Comparison of ENCODE assay signal across 18 cellular contexts in genomic region chr10:35012781-35013180, GRCh38.
DNase-seq lines count a peak whose midpoint lies in the region; ATAC-seq, FAIRE-seq and TF ChIP-seq lines count a peak whose summit lies in the region.
"Had no signal": no experiment of that assay in that cellular context is flagged by ENCODE, and none has a peak within 500 bp of the region (broad histone marks: within the 10 kb centered on the region; RNA-seq: fewer than 3 reads in every experiment).

No MANE protein-coding gene starts in this region.

- no peak overlapping the region for H2AFZ ChIP-seq in H9 (ENCODE audit: low read length)
- no peak overlapping the region for H2AFZ ChIP-seq in H1 (ENCODE audit: low read length)
- H2AFZ ChIP-seq: GM23248, PC-9 had no signal

- H3K4me1 Mint-ChIP-seq in activated CD4-positive, alpha-beta T cell treated with anti-CD3 and anti-CD28 coated beads, Interleukin-2, amount 10 ng/mL, durations not matched to agents 24 days and 14 days, result peaks cover 8% of the 10 kb centered on the region
- H3K4me1 Mint-ChIP-seq in H9, result peaks cover 23 to 24% of the 10 kb centered on the region in 2 experiments

- H3K27me3 Mint-ChIP-seq in activated CD4-positive, alpha-beta T cell treated with anti-CD3 and anti-CD28 coated beads, Interleukin-2, amount 10 ng/mL, durations not matched to agents 24 days and 14 days, result no peaks in the 10 kb centered on the region
- no peaks in the 10 kb centered on the region for H3K27me3 Mint-ChIP-seq in H9 (ENCODE audit: low read depth)

- H3K27ac ChIP-seq in H9 (ENCODE audit: insufficient read length, low read depth, low read length), result no peak overlapping the region
- no peak overlapping the region for H3K27ac ChIP-seq in H1 (ENCODE audit: low read depth, low read length)
- H3K27ac ChIP-seq in pancreas, result no peak overlapping the region
- H3K27ac ChIP-seq: C4-2B, GM23248, PC-9 had no signal

- H2BK120ac ChIP-seq in H9 (ENCODE audit: low read depth, low read length, poor library complexity, severe bottlenecking) (no peak overlapping the region), H1 (replicated peaks; ENCODE audit: low read depth, low read length) (no peak overlapping the region)

- intact Hi-C loops in activated CD4-positive, alpha-beta T cell treated with anti-CD3 and anti-CD28 coated beads, Interleukin-2, amount 10 ng/mL, durations not matched to agents 24 days and 14 days (cut with micrococcal nuclease), result no loop called here
- intact Hi-C loops in mucosa of descending colon (cut with DNase I, micrococcal nuclease), result no loop called here
- intact Hi-C loops in pancreas (cut with DNase I), result no loop called here

- H2AK5ac ChIP-seq in H9 (ENCODE audit: insufficient read length, low read length), result no peak overlapping the region
- H2AK5ac ChIP-seq in H1 (ENCODE audit: low read depth, low read length), result no peak overlapping the region

- no peak for TF ChIP-seq POLR2A in H1 (IDR thresholded peaks at IDR 0.05; ENCODE audit: control extremely low read depth in 1 of 2, low read depth in 2 of 2, low read length in 2 of 2)

- peak; percentile 44 for DNase-seq in activated CD4-positive, alpha-beta T cell treated with anti-CD3 and anti-CD28 coated beads, Interleukin-2, amount 10 ng/mL, durations not matched to agents 24 days and 14 days
- DNase-seq in activated CD4-positive, alpha-beta T cell treated with anti-CD3 and anti-CD28 coated beads for 4 hours, result no peak
- peak; percentile 74 for DNase-seq in H9
- no peak for DNase-seq in H1 (ENCODE audit: low read depth in 1 of 2, low spot score in 2 of 2)
- DNase-seq in iPS-NIHi7 (ENCODE audit: extremely low spot score), result peak; percentile 61
- DNase-seq in mucosa of descending colon, result no peak
- DNase-seq in pancreas, result no peak
- no peak for DNase-seq in NK-92 treated with Interleukin-12 subunit alpha and Interleukin-12 subunit beta, amount 100 ng/mL, for 24 hours (lab: John Stamatoyannopoulos, UW)
- DNase-seq: DMS53, GM23248, MG63, NCI-H1092 treated with DMSO at 0.1 percent for 48 hours, NCI-H1694, PC-9 had no signal

- H3K9me3 ChIP-seq in H9 (ENCODE audit: control insufficient read depth, low read depth, low read length), result no peaks in the 10 kb centered on the region
- no peaks in the 10 kb centered on the region for H3K9me3 ChIP-seq in H1 (ENCODE audit: insufficient read depth in 2 of 2, low read depth in 1 of 2, low read length in 1 of 2)
- H3K9me3 ChIP-seq in mucosa of descending colon, result no peaks in the 10 kb centered on the region
- H3K9me3 ChIP-seq in pancreas, result no peaks in the 10 kb centered on the region
- H3K9me3 ChIP-seq: MG63 had no signal

- H3K27me3 ChIP-seq in H9 (ENCODE audit: insufficient read depth, low read length) (no peaks in the 10 kb centered on the region), H1 (replicated peaks in 1 of 4; ENCODE audit: control insufficient read depth in 3 of 4, extremely low read depth in 1 of 4, insufficient read depth in 3 of 4, low read length in 3 of 4) (no peaks in the 10 kb centered on the region), pancreas (no peaks in the 10 kb centered on the region)
- H3K27me3 ChIP-seq: MG63 had no signal

- TF ChIP-seq EP300 in H1 (IDR thresholded peaks at IDR 0.05; ENCODE audit: borderline replicate concordance in 1 of 2, low read depth in 2 of 2, low read length in 2 of 2), result no peak

- H3K23ac ChIP-seq in H9 (ENCODE audit: insufficient read length, low read depth, low read length), result no peak overlapping the region
- no peak overlapping the region for H3K23ac ChIP-seq in H1 (ENCODE audit: insufficient read length)

- no peak overlapping the region for H4K5ac ChIP-seq in H9 (ENCODE audit: insufficient read length, low read depth, low read length)
- no peak overlapping the region for H4K5ac ChIP-seq in H1 (ENCODE audit: insufficient read length, low read depth, low read length)

- peak overlapping the region; percentile 55 for H3K4me2 ChIP-seq in H9 (ENCODE audit: insufficient read depth, insufficient read length, low read length)
- H3K4me2 ChIP-seq in H1 (ENCODE audit: insufficient read depth in 1 of 2, low read depth in 2 of 2, low read length in 2 of 2), result peak overlapping the region; percentile 43 to 50; a peak in 3 of 4 replicates
- H3K4me2 ChIP-seq: PC-9 had no signal

- H3K4me3 ChIP-seq in H1 (ENCODE audit: extremely low read depth in 1 of 4, insufficient read depth in 2 of 4, low read depth in 3 of 4, low read length in 4 of 4) (peak overlapping the region in 1 of 4 experiments; percentile 36; a peak in 2 of 8 replicates), mucosa of descending colon (no peak overlapping the region), pancreas (no peak overlapping the region)
- H3K4me3 ChIP-seq: GM12878, GM23248, MG63, PC-9 had no signal

- H3K14ac ChIP-seq in H9 (ENCODE audit: insufficient read depth, low read length) (no peak overlapping the region), H1 (ENCODE audit: insufficient read length) (no peak overlapping the region)

- H2BK20ac ChIP-seq in H9 (ENCODE audit: low read depth, low read length, poor library complexity, severe bottlenecking), result no peak overlapping the region
- no peak overlapping the region for H2BK20ac ChIP-seq in H1 (ENCODE audit: low read length)

- no peak overlapping the region for H3T11ph ChIP-seq in H9 (ENCODE audit: low read length)

- ATAC-seq in mucosa of descending colon, result no peak
- ATAC-seq in pancreas, result no peak
- ATAC-seq: GM12878 had no signal

- TF ChIP-seq RAD21 in H1 (IDR thresholded peaks at IDR 0.05 in 1 of 2, conservative IDR thresholded peaks at IDR 0.05 in 1 of 2; ENCODE audit: low read depth in 2 of 2, low read length in 2 of 2), result no peak

- H3K4me3 Mint-ChIP-seq in activated CD4-positive, alpha-beta T cell treated with anti-CD3 and anti-CD28 coated beads, Interleukin-2, amount 10 ng/mL, durations not matched to agents 24 days and 14 days, result no peak overlapping the region
- H3K4me3 Mint-ChIP-seq in H9, result no peak overlapping the region; a peak in 2 of 5 replicates

- no peaks in the 10 kb centered on the region for H3K9me3 Mint-ChIP-seq in activated CD4-positive, alpha-beta T cell treated with anti-CD3 and anti-CD28 coated beads, Interleukin-2, amount 10 ng/mL, durations not matched to agents 24 days and 14 days
- H3K9me3 Mint-ChIP-seq in H9, result no peaks in the 10 kb centered on the region

- H4K20me1 ChIP-seq in H9 (ENCODE audit: control insufficient read depth, insufficient read depth, insufficient read length) (no peaks in the 10 kb centered on the region), H1 (replicated peaks in 1 of 2; ENCODE audit: control insufficient read depth in 1 of 2, insufficient read depth in 2 of 2, low read length in 2 of 2) (no peaks in the 10 kb centered on the region)

- no peaks in the 10 kb centered on the region for H3K79me2 ChIP-seq in H9 (ENCODE audit: insufficient read depth, low read length)
- no peaks in the 10 kb centered on the region for H3K79me2 ChIP-seq in H1 (ENCODE audit: control insufficient read depth in 1 of 2, insufficient read depth in 2 of 2, low read length in 2 of 2)

- H2BK15ac ChIP-seq in H9 (ENCODE audit: low read depth, low read length) (no peak overlapping the region), H1 (ENCODE audit: low read length) (no peak overlapping the region)

- peak; percentile 89 for FAIRE-seq in H1 (lab: Jason Lieb, UNC)
- no peak for FAIRE-seq in pancreas (lab: Jason Lieb, UNC)
- FAIRE-seq: A204.1, GM12878, GM19239 had no signal

- CTCF ChIA-PET in H1 (lab: Charles Lee; ENCODE audit: partially characterized antibody), result interaction anchor here (0.9 to 1.7 kb wide), 3 partner anchors 9 to 18 kb away, joined by 3 to 6 read pairs (median 3); no protein-coding TSS in a partner anchor

- no peak overlapping the region for H2BK12ac ChIP-seq in H9 (ENCODE audit: insufficient read length, low read depth, low read length)
- H2BK12ac ChIP-seq in H1 (ENCODE audit: low read depth, low read length), result no peak overlapping the region

- H2BK5ac ChIP-seq in H9 (ENCODE audit: insufficient read length, low read length) (no peak overlapping the region), H1 (ENCODE audit: low read depth, low read length) (no peak overlapping the region)

- H3K4me1 ChIP-seq in H9 (ENCODE audit: insufficient read depth, low read length), result peaks cover 2% of the 10 kb centered on the region; the same call in 1 of the 2 replicates
- H3K4me1 ChIP-seq in H1 (replicated peaks in 1 of 4; ENCODE audit: control insufficient read depth in 3 of 4, insufficient read depth in 4 of 4, low read length in 3 of 4), result peaks cover 0 to 6% (median 5%) of the 10 kb centered on the region in 4 experiments; a peak in 4 of 7 replicates
- no peaks in the 10 kb centered on the region for H3K4me1 ChIP-seq in mucosa of descending colon (ENCODE audit: low read depth)
- no peaks in the 10 kb centered on the region for H3K4me1 ChIP-seq in pancreas

- peaks cover 37% of the 10 kb centered on the region for H3K36me3 Mint-ChIP-seq in activated CD4-positive, alpha-beta T cell treated with anti-CD3 and anti-CD28 coated beads, Interleukin-2, amount 10 ng/mL, durations not matched to agents 24 days and 14 days (ENCODE audit: low read depth)
- peaks cover 5 to 37% (median 28%) of the 10 kb centered on the region in 3 experiments; a peak in 6 of 7 replicates for H3K36me3 Mint-ChIP-seq in H9 (ENCODE audit: insufficient read depth in 1 of 3, low read depth in 3 of 3)

- H3K18ac ChIP-seq in H9 (ENCODE audit: insufficient read length, low read depth, low read length) (no peak overlapping the region), H1 (ENCODE audit: extremely low read depth, low read length) (no peak overlapping the region)

- H3K9ac ChIP-seq in H9 (ENCODE audit: extremely low read depth, insufficient read length, low read length), result no peak overlapping the region
- no peak overlapping the region for H3K9ac ChIP-seq in H1 (replicated peaks in 1 of 4; ENCODE audit: extremely low read depth in 1 of 4, low read depth in 3 of 4, low read length in 3 of 4)
- H3K9ac ChIP-seq: GM23248 had no signal

- POLR2A ChIA-PET in H1 (lab: Charles Lee; ENCODE audit: partially characterized antibody), result interaction anchor here (0.6 to 1.0 kb wide), 2 partner anchors 9 to 583 kb away, joined by 3 to 6 read pairs; no protein-coding TSS in a partner anchor

- H3K4ac ChIP-seq in H9 (ENCODE audit: low read depth, low read length) (no peak overlapping the region), H1 (replicated peaks; ENCODE audit: insufficient read length, low read depth, low read length) (no peak overlapping the region)

- H3K79me1 ChIP-seq in H9 (ENCODE audit: insufficient read depth, low read depth, low read length, poor library complexity, severe bottlenecking) (no peaks in the 10 kb centered on the region), H1 (ENCODE audit: low read depth, low read length) (no peaks in the 10 kb centered on the region)

- H3K56ac ChIP-seq in H9 (ENCODE audit: insufficient read length, low read depth, low read length) (no peak overlapping the region), H1 (replicated peaks; ENCODE audit: insufficient read length, low read depth, low read length) (no peak overlapping the region)

- H3K36me3 ChIP-seq in H1 (ENCODE audit: control insufficient read depth in 2 of 4, insufficient read depth in 4 of 4, low read length in 3 of 4) (no peaks in the 10 kb centered on the region; a peak in 1 of 8 replicates), mucosa of descending colon (ENCODE audit: low read depth) (no peaks in the 10 kb centered on the region), pancreas (peaks cover 3 to 29% (median 6%) of the 10 kb centered on the region in 3 donors)

- no peaks in the 10 kb centered on the region for H3K23me2 ChIP-seq in H9 (ENCODE audit: insufficient read length, low read depth, low read length, poor library complexity, severe bottlenecking)
- H3K23me2 ChIP-seq in H1 (ENCODE audit: low read depth, low read length), result no peaks in the 10 kb centered on the region

- H4K8ac ChIP-seq in H9 (replicated peaks; ENCODE audit: insufficient read length, low read depth, low read length) (no peak overlapping the region), H1 (ENCODE audit: extremely low read depth, insufficient read depth, low read length) (no peak overlapping the region)

- H3K27ac Mint-ChIP-seq in activated CD4-positive, alpha-beta T cell treated with anti-CD3 and anti-CD28 coated beads, Interleukin-2, amount 10 ng/mL, durations not matched to agents 24 days and 14 days, result peak overlapping the region; percentile 6
- H3K27ac Mint-ChIP-seq in H9, result peak overlapping the region; percentile 62 to 74 (median 70); a peak in 4 of 7 replicates

- no CpG with 5 or more reads among the region's 8 CpGs for WGBS in H9 (ENCODE audit: extremely low coverage, insufficient read length, low lambda C conversion rate)
- WGBS in H1 (ENCODE audit: extremely low coverage in 1 of 2, insufficient coverage in 1 of 2, insufficient read length in 1 of 2, insufficient replicate concordance in 2 of 2, low coverage in 1 of 2, low lambda C conversion rate in 2 of 2, missing lambda C conversion rate in 1 of 2), 2 experiments, result 30% methylated on average over 8 of the region's 8 CpGs; no CpG with 5 or more reads in 1 of the 2 experiments
- 93 to 97% methylated on average over 8 of the region's 8 CpGs for WGBS in pancreas, 2 donors

- no peak for TF ChIP-seq CTCF in H9 (conservative IDR thresholded peaks at IDR 0.05)
- TF ChIP-seq CTCF in H1 (IDR thresholded peaks at IDR 0.05; ENCODE audit: control extremely low read depth in 1 of 3, insufficient read depth in 1 of 3, low read depth in 1 of 3, low read length in 3 of 3), result no peak
- TF ChIP-seq CTCF in mucosa of descending colon (IDR thresholded peaks at IDR 0.05), result no peak
- TF ChIP-seq CTCF in pancreas (IDR thresholded peaks at IDR 0.05), result no peak

- H4K91ac ChIP-seq in H9 (ENCODE audit: insufficient read length, low read depth, low read length) (no peak overlapping the region), H1 (replicated peaks; ENCODE audit: insufficient read length, low read length) (no peak overlapping the region)

Comparison
In these comparisons a context has a peak if more than half of its experiments do, and no peak if none do; other contexts are left out.
1. DNase-seq: peak in activated CD4-positive, alpha-beta T cell treated with anti-CD3 and anti-CD28 coated beads, Interleukin-2, amount 10 ng/mL, durations not matched to agents 24 days and 14 days (single experiment), H9 (single experiment) and iPS-NIHi7 (single experiment); none in activated CD4-positive, alpha-beta T cell treated with anti-CD3 and anti-CD28 coated beads for 4 hours (0 of 2), H1 (0 of 2), mucosa of descending colon (0 of 3), pancreas (0 of 6) and NK-92 treated with Interleukin-12 subunit alpha and Interleukin-12 subunit beta, amount 100 ng/mL, for 24 hours (single experiment).